1 cellular context compared by ENCODE assay signal in the genomic region with DNA sequence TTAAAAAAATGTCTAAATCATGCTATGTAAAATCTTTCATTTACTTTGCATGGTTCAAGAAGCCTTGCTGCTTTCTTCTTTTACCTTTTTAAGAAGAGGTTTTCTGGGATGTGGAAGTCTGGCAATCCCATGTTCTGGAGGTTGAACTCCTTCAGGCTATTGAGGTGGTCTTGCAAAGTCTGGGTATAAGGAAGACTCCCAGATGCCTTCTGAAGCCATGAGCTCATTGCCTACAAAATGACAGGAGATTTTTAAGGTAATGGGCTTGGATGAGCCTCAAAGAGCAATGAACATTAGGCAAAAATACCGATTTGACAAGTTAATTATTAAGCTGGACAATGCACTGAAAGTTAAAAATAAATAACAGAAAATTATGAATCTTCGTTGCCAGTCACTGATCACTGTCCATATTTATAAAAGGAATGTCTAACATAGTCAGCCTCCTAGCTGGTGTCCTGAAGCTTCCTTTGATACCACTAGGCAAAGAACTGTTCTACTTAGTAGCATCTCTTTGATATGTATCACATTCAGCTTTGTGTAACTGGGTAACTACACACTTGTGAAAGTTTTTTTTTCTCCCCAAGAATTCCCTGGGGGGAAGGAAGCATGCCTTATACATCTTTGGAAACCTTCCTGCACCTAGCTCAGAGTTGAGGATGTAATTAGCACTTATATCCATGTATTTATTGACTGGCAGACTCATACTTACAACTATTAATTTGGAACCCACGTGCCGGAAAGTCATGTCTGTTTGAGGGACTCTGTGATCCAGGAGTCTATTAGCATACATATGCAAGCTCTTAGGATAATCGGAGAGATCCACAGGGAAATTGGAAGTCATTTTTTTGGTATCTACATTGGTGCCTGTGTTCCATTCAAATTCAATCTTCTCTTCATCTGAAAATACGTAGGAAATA.
TF ChIP-seq lines count a peak whose summit lies in the region.

No MANE protein-coding gene starts in this region.

TF ChIP-seq in HepG2, 621 proteins besides CTCF, POLR2A, EP300 and RAD21 (continued from another document and continues in another):
- TF ChIP-seq, protein P1, sequence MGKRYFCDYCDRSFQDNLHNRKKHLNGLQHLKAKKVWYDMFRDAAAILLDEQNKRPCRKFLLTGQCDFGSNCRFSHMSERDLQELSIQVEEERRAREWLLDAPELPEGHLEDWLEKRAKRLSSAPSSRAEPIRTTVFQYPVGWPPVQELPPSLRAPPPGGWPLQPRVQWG (CRISPR knock-in tag; IDR thresholded peaks at IDR 0.05; ENCODE audit: borderline replicate concordance, low read depth) = no peak
- TF ChIP-seq, protein P2, sequence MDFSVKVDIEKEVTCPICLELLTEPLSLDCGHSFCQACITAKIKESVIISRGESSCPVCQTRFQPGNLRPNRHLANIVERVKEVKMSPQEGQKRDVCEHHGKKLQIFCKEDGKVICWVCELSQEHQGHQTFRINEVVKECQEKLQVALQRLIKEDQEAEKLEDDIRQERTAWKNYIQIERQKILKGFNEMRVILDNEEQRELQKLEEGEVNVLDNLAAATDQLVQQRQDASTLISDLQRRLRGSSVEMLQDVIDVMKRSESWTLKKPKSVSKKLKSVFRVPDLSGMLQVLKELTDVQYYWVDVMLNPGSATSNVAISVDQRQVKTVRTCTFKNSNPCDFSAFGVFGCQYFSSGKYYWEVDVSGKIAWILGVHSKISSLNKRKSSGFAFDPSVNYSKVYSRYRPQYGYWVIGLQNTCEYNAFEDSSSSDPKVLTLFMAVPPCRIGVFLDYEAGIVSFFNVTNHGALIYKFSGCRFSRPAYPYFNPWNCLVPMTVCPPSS (IDR thresholded peaks at IDR 0.05) = no peak
- TF ChIP-seq, protein P3, sequence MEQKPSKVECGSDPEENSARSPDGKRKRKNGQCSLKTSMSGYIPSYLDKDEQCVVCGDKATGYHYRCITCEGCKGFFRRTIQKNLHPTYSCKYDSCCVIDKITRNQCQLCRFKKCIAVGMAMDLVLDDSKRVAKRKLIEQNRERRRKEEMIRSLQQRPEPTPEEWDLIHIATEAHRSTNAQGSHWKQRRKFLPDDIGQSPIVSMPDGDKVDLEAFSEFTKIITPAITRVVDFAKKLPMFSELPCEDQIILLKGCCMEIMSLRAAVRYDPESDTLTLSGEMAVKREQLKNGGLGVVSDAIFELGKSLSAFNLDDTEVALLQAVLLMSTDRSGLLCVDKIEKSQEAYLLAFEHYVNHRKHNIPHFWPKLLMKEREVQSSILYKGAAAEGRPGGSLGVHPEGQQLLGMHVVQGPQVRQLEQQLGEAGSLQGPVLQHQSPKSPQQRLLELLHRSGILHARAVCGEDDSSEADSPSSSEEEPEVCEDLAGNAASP (CRISPR knock-in tag; IDR thresholded peaks at IDR 0.05; ENCODE audit: borderline replicate concordance) = no peak
- no peak for TF ChIP-seq ZNF83 (CRISPR knock-in tag; IDR thresholded peaks at IDR 0.05; ENCODE audit: borderline replicate concordance)
- peak; percentile 46 for TF ChIP-seq ZNF781 (CRISPR knock-in tag; IDR thresholded peaks at IDR 0.05; ENCODE audit: borderline replicate concordance, not compliant biosample characterization)
- TF ChIP-seq, protein P4, sequence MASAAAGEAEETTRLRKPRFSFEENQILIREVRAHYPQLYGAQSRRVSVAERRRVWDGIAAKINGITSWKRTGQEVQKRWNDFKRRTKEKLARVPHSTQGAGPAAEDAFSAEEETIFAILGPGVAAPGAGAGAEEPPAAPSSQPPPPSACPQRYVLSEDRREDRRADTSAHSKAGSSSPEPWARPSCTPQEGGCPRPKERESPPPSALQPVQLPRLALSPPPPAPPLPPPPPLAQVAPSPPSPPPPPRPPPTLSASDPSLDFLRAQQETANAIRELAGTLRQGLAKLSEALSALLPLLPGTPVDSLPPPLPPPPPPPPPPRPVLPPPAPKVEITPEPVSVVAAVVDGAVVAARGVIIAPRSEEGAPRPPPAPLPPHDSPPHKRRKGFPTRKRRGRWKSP (CRISPR knock-in tag; IDR thresholded peaks at IDR 0.05) = no peak
- no peak for TF ChIP-seq HNRNPK (IDR thresholded peaks at IDR 0.05; ENCODE audit: low read depth, low read length, poor library complexity, severe bottlenecking)
- TF ChIP-seq, protein P5, sequence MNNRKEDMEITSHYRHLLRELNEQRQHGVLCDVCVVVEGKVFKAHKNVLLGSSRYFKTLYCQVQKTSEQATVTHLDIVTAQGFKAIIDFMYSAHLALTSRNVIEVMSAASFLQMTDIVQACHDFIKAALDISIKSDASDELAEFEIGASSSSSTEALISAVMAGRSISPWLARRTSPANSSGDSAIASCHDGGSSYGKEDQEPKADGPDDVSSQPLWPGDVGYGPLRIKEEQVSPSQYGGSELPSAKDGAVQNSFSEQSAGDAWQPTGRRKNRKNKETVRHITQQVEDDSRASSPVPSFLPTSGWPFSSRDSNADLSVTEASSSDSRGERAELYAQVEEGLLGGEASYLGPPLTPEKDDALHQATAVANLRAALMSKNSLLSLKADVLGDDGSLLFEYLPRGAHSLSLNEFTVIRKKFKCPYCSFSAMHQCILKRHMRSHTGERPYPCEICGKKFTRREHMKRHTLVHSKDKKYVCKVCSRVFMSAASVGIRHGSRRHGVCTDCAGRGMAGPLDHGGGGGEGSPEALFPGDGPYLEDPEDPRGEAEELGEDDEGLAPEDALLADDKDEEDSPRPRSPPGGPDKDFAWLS (CRISPR knock-in tag; IDR thresholded peaks at IDR 0.05; ENCODE audit: borderline replicate concordance) = no peak
- no peak for TF ChIP-seq ZNF430 (CRISPR knock-in tag; IDR thresholded peaks at IDR 0.05)
- no peak for TF ChIP-seq NCOA2 (CRISPR knock-in tag; IDR thresholded peaks at IDR 0.05)
- TF ChIP-seq, protein P6, sequence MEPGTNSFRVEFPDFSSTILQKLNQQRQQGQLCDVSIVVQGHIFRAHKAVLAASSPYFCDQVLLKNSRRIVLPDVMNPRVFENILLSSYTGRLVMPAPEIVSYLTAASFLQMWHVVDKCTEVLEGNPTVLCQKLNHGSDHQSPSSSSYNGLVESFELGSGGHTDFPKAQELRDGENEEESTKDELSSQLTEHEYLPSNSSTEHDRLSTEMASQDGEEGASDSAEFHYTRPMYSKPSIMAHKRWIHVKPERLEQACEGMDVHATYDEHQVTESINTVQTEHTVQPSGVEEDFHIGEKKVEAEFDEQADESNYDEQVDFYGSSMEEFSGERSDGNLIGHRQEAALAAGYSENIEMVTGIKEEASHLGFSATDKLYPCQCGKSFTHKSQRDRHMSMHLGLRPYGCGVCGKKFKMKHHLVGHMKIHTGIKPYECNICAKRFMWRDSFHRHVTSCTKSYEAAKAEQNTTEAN (CRISPR knock-in tag; conservative IDR thresholded peaks at IDR 0.05) = no peak
- TF ChIP-seq, protein P7, sequence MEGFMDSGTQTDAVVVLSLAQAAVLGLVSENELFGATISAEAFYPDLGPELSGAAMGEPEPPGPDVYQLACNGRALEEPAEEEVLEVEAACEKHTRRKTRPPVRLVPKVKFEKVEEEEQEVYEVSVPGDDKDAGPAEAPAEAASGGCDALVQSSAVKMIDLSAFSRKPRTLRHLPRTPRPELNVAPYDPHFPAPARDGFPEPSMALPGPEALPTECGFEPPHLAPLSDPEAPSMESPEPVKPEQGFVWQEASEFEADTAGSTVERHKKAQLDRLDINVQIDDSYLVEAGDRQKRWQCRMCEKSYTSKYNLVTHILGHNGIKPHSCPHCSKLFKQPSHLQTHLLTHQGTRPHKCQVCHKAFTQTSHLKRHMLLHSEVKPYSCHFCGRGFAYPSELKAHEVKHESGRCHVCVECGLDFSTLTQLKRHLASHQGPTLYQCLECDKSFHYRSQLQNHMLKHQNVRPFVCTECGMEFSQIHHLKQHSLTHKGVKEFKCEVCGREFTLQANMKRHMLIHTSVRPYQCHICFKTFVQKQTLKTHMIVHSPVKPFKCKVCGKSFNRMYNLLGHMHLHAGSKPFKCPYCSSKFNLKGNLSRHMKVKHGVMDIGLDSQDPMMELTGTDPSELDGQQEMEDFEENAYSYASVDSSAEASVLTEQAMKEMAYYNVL (CRISPR knock-in tag; IDR thresholded peaks at IDR 0.05; ENCODE audit: borderline replicate concordance) = no peak
- no peak for TF ChIP-seq XRCC5 (optimal IDR thresholded peaks at IDR 0.05; ENCODE audit: low read length)
- TF ChIP-seq ZNF569 (CRISPR knock-in tag; IDR thresholded peaks at IDR 0.05; ENCODE audit: borderline replicate concordance) = 0 out of 2 replicates have a peak, but pooled peaks have one; percentile 20
- TF ChIP-seq, protein P8, sequence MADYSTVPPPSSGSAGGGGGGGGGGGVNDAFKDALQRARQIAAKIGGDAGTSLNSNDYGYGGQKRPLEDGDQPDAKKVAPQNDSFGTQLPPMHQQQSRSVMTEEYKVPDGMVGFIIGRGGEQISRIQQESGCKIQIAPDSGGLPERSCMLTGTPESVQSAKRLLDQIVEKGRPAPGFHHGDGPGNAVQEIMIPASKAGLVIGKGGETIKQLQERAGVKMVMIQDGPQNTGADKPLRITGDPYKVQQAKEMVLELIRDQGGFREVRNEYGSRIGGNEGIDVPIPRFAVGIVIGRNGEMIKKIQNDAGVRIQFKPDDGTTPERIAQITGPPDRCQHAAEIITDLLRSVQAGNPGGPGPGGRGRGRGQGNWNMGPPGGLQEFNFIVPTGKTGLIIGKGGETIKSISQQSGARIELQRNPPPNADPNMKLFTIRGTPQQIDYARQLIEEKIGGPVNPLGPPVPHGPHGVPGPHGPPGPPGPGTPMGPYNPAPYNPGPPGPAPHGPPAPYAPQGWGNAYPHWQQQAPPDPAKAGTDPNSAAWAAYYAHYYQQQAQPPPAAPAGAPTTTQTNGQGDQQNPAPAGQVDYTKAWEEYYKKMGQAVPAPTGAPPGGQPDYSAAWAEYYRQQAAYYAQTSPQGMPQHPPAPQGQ (CRISPR knock-in tag; IDR thresholded peaks at IDR 0.05; ENCODE audit: borderline replicate concordance) = no peak
- TF ChIP-seq SMC3 (IDR thresholded peaks at IDR 0.05; ENCODE audit: low read length) = no peak
- TF ChIP-seq ZNF207 (IDR thresholded peaks at IDR 0.05; ENCODE audit: borderline replicate concordance) = no peak
- no peak for TF ChIP-seq RFXANK (CRISPR knock-in tag; IDR thresholded peaks at IDR 0.05)
- TF ChIP-seq HOXA3 (CRISPR knock-in tag; IDR thresholded peaks at IDR 0.05) = no peak
- TF ChIP-seq, protein P9, sequence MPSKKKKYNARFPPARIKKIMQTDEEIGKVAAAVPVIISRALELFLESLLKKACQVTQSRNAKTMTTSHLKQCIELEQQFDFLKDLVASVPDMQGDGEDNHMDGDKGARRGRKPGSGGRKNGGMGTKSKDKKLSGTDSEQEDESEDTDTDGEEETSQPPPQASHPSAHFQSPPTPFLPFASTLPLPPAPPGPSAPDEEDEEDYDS (CRISPR knock-in tag; IDR thresholded peaks at IDR 0.05) = no peak
- no peak for TF ChIP-seq ESRRA (CRISPR knock-in tag; IDR thresholded peaks at IDR 0.05; ENCODE audit: low read depth)
- TF ChIP-seq, protein P10, sequence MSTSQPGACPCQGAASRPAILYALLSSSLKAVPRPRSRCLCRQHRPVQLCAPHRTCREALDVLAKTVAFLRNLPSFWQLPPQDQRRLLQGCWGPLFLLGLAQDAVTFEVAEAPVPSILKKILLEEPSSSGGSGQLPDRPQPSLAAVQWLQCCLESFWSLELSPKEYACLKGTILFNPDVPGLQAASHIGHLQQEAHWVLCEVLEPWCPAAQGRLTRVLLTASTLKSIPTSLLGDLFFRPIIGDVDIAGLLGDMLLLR (CRISPR knock-in tag; IDR thresholded peaks at IDR 0.05) = no peak
- 0 out of 2 replicates have a peak, but pooled peaks have one; percentile 16 for TF ChIP-seq NR2C2 (CRISPR knock-in tag; IDR thresholded peaks at IDR 0.05; ENCODE audit: borderline replicate concordance)
- TF ChIP-seq SIX4 (CRISPR knock-in tag; IDR thresholded peaks at IDR 0.05) = no peak
- no peak for TF ChIP-seq ZNF484 (CRISPR knock-in tag; IDR thresholded peaks at IDR 0.05; ENCODE audit: borderline replicate concordance, low read depth)
- TF ChIP-seq, protein P11, sequence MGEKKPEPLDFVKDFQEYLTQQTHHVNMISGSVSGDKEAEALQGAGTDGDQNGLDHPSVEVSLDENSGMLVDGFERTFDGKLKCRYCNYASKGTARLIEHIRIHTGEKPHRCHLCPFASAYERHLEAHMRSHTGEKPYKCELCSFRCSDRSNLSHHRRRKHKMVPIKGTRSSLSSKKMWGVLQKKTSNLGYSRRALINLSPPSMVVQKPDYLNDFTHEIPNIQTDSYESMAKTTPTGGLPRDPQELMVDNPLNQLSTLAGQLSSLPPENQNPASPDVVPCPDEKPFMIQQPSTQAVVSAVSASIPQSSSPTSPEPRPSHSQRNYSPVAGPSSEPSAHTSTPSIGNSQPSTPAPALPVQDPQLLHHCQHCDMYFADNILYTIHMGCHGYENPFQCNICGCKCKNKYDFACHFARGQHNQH (CRISPR knock-in tag; IDR thresholded peaks at IDR 0.05) = no peak
- TF ChIP-seq, protein P12, sequence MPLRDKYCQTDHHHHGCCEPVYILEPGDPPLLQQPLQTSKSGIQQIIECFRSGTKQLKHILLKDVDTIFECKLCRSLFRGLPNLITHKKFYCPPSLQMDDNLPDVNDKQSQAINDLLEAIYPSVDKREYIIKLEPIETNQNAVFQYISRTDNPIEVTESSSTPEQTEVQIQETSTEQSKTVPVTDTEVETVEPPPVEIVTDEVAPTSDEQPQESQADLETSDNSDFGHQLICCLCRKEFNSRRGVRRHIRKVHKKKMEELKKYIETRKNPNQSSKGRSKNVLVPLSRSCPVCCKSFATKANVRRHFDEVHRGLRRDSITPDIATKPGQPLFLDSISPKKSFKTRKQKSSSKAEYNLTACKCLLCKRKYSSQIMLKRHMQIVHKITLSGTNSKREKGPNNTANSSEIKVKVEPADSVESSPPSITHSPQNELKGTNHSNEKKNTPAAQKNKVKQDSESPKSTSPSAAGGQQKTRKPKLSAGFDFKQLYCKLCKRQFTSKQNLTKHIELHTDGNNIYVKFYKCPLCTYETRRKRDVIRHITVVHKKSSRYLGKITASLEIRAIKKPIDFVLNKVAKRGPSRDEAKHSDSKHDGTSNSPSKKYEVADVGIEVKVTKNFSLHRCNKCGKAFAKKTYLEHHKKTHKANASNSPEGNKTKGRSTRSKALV (CRISPR knock-in tag; IDR thresholded peaks at IDR 0.05) = no peak
- TF ChIP-seq, protein P13, sequence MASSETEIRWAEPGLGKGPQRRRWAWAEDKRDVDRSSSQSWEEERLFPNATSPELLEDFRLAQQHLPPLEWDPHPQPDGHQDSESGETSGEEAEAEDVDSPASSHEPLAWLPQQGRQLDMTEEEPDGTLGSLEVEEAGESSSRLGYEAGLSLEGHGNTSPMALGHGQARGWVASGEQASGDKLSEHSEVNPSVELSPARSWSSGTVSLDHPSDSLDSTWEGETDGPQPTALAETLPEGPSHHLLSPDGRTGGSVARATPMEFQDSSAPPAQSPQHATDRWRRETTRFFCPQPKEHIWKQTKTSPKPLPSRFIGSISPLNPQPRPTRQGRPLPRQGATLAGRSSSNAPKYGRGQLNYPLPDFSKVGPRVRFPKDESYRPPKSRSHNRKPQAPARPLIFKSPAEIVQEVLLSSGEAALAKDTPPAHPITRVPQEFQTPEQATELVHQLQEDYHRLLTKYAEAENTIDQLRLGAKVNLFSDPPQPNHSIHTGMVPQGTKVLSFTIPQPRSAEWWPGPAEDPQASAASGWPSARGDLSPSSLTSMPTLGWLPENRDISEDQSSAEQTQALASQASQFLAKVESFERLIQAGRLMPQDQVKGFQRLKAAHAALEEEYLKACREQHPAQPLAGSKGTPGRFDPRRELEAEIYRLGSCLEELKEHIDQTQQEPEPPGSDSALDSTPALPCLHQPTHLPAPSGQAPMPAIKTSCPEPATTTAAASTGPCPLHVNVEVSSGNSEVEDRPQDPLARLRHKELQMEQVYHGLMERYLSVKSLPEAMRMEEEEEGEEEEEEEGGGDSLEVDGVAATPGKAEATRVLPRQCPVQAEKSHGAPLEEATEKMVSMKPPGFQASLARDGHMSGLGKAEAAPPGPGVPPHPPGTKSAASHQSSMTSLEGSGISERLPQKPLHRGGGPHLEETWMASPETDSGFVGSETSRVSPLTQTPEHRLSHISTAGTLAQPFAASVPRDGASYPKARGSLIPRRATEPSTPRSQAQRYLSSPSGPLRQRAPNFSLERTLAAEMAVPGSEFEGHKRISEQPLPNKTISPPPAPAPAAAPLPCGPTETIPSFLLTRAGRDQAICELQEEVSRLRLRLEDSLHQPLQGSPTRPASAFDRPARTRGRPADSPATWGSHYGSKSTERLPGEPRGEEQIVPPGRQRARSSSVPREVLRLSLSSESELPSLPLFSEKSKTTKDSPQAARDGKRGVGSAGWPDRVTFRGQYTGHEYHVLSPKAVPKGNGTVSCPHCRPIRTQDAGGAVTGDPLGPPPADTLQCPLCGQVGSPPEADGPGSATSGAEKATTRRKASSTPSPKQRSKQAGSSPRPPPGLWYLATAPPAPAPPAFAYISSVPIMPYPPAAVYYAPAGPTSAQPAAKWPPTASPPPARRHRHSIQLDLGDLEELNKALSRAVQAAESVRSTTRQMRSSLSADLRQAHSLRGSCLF (CRISPR knock-in tag; IDR thresholded peaks at IDR 0.05; ENCODE audit: borderline replicate concordance) = no peak
